In the genomic region with DNA sequence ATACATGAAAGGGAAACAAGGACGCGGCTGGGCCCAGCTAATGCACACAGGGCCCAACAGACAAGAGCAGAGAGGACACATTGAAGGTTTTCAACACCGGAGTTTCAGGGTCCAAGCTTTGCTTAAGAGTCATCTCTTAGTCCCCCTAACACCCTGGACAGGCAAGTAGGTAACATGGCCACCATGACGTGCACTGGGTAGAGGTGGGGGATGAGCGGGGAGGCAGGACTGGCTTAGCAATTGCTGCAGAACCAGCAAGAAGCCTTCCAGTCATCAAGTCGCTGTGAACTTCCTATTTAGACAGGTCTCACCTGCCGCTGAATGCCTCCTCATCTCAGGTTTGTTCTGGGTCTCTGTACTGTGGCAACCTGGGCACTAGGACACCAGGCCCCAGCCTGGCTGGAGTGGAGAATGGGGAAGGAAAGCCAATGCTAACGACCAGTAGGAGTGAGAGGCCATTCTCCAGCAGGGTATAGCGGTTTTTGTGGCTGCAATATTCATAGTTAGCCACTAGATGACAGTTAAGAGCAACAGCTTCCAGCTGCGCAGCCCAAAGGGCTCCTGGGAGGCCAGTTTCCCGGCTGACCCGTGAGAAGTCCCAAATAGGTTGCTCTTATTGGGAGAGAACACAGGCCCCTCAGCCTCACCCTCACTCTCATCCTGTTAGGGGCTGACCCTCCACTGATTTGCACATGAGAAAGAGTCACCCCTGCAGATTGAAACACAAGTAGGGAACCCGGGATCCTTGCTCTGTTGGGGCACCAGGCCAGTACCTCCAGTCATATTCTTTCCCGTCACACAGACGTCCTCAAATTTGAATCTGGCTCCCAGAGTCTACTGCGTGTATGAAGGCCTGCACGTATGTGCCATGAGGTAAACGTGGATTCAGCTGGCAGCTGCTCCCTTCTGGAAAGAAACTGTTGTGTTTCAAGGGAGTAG, we compare ENCODE assay signal across 1 cellular context.
TF ChIP-seq lines count a peak whose summit lies in the region.

No MANE protein-coding gene starts in this region.

TF ChIP-seq in HepG2, 621 proteins besides CTCF, POLR2A, EP300 and RAD21 (continued from another document and continues in another):
- TF ChIP-seq, protein P1, sequence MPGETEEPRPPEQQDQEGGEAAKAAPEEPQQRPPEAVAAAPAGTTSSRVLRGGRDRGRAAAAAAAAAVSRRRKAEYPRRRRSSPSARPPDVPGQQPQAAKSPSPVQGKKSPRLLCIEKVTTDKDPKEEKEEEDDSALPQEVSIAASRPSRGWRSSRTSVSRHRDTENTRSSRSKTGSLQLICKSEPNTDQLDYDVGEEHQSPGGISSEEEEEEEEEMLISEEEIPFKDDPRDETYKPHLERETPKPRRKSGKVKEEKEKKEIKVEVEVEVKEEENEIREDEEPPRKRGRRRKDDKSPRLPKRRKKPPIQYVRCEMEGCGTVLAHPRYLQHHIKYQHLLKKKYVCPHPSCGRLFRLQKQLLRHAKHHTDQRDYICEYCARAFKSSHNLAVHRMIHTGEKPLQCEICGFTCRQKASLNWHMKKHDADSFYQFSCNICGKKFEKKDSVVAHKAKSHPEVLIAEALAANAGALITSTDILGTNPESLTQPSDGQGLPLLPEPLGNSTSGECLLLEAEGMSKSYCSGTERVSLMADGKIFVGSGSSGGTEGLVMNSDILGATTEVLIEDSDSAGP (CRISPR knock-in tag; IDR thresholded peaks at IDR 0.05; ENCODE audit: borderline replicate concordance), result no peak; the same call in none of the 2 replicates
- no peak for TF ChIP-seq ZNF496 (CRISPR knock-in tag; IDR thresholded peaks at IDR 0.05; ENCODE audit: insufficient replicate concordance)
- no peak for TF ChIP-seq IKZF1 (IDR thresholded peaks at IDR 0.05)
- TF ChIP-seq ELF3 (CRISPR knock-in tag; IDR thresholded peaks at IDR 0.05), result no peak
- TF ChIP-seq, protein P2, sequence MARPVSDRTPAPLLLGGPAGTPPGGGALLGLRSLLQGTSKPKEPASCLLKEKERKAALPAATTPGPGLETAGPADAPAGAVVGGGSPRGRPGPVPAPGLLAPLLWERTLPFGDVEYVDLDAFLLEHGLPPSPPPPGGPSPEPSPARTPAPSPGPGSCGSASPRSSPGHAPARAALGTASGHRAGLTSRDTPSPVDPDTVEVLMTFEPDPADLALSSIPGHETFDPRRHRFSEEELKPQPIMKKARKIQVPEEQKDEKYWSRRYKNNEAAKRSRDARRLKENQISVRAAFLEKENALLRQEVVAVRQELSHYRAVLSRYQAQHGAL (CRISPR knock-in tag; IDR thresholded peaks at IDR 0.05; ENCODE audit: not compliant biosample characterization), result no peak
- TF ChIP-seq, protein P3, sequence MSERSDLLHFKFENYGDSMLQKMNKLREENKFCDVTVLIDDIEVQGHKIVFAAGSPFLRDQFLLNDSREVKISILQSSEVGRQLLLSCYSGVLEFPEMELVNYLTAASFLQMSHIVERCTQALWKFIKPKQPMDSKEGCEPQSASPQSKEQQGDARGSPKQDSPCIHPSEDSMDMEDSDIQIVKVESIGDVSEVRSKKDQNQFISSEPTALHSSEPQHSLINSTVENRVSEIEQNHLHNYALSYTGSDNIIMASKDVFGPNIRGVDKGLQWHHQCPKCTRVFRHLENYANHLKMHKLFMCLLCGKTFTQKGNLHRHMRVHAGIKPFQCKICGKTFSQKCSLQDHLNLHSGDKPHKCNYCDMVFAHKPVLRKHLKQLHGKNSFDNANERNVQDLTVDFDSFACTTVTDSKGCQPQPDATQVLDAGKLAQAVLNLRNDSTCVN (CRISPR knock-in tag; IDR thresholded peaks at IDR 0.05; ENCODE audit: borderline replicate concordance), result peak; percentile 18
- TF ChIP-seq ZNF17 (CRISPR knock-in tag; IDR thresholded peaks at IDR 0.05), result no peak
- peak; percentile 74 for TF ChIP-seq ZFY (CRISPR knock-in tag; IDR thresholded peaks at IDR 0.05)
- no peak for TF ChIP-seq REL (CRISPR knock-in tag; conservative IDR thresholded peaks at IDR 0.05)
- TF ChIP-seq ZNF546 (CRISPR knock-in tag; conservative IDR thresholded peaks at IDR 0.05), result no peak
- TF ChIP-seq ZFP90 (CRISPR knock-in tag; IDR thresholded peaks at IDR 0.05; ENCODE audit: borderline replicate concordance), result peak; percentile 73; the same call in 1 of the 2 replicates
- TF ChIP-seq SPEN (CRISPR knock-in tag; IDR thresholded peaks at IDR 0.05; ENCODE audit: low read depth), result peak; percentile 30; the same call in 1 of the 2 replicates
- TF ChIP-seq MIER2 (CRISPR knock-in tag; IDR thresholded peaks at IDR 0.05), result peak; percentile 55; the same call in 1 of the 2 replicates
- TF ChIP-seq ZNF556 (CRISPR knock-in tag; IDR thresholded peaks at IDR 0.05; ENCODE audit: borderline replicate concordance), result no peak; the same call in 1 of the 2 replicates
- no peak for TF ChIP-seq ZNF274 (CRISPR knock-in tag; IDR thresholded peaks at IDR 0.05)
- TF ChIP-seq TRIM24 (CRISPR knock-in tag; IDR thresholded peaks at IDR 0.05), result no peak
- TF ChIP-seq RFXAP (CRISPR knock-in tag; IDR thresholded peaks at IDR 0.05; ENCODE audit: borderline replicate concordance), result peak; percentile 36; the same call in 1 of the 2 replicates
- TF ChIP-seq, protein P4, sequence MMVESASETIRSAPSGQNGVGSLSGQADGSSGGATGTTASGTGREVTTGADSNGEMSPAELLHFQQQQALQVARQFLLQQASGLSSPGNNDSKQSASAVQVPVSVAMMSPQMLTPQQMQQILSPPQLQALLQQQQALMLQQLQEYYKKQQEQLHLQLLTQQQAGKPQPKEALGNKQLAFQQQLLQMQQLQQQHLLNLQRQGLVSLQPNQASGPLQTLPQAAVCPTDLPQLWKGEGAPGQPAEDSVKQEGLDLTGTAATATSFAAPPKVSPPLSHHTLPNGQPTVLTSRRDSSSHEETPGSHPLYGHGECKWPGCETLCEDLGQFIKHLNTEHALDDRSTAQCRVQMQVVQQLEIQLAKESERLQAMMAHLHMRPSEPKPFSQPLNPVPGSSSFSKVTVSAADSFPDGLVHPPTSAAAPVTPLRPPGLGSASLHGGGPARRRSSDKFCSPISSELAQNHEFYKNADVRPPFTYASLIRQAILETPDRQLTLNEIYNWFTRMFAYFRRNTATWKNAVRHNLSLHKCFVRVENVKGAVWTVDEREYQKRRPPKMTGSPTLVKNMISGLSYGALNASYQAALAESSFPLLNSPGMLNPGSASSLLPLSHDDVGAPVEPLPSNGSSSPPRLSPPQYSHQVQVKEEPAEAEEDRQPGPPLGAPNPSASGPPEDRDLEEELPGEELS (CRISPR knock-in tag; IDR thresholded peaks at IDR 0.05), result 0 out of 2 replicates have a peak, but pooled peaks have one; percentile 46
- TF ChIP-seq, protein P5, sequence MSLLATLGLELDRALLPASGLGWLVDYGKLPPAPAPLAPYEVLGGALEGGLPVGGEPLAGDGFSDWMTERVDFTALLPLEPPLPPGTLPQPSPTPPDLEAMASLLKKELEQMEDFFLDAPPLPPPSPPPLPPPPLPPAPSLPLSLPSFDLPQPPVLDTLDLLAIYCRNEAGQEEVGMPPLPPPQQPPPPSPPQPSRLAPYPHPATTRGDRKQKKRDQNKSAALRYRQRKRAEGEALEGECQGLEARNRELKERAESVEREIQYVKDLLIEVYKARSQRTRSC (CRISPR knock-in tag; IDR thresholded peaks at IDR 0.05; ENCODE audit: low read depth), result no peak
- TF ChIP-seq ZNF343 (CRISPR knock-in tag; IDR thresholded peaks at IDR 0.05), result no peak
- TF ChIP-seq ZNF761 (CRISPR knock-in tag; conservative IDR thresholded peaks at IDR 0.05), result peak; percentile 25; the same call in 1 of the 2 replicates
- TF ChIP-seq ZNF549 (CRISPR knock-in tag; IDR thresholded peaks at IDR 0.05), result no peak
- no peak for TF ChIP-seq HDAC6 (IDR thresholded peaks at IDR 0.05; ENCODE audit: low read depth, low read length)
- TF ChIP-seq, protein P6, sequence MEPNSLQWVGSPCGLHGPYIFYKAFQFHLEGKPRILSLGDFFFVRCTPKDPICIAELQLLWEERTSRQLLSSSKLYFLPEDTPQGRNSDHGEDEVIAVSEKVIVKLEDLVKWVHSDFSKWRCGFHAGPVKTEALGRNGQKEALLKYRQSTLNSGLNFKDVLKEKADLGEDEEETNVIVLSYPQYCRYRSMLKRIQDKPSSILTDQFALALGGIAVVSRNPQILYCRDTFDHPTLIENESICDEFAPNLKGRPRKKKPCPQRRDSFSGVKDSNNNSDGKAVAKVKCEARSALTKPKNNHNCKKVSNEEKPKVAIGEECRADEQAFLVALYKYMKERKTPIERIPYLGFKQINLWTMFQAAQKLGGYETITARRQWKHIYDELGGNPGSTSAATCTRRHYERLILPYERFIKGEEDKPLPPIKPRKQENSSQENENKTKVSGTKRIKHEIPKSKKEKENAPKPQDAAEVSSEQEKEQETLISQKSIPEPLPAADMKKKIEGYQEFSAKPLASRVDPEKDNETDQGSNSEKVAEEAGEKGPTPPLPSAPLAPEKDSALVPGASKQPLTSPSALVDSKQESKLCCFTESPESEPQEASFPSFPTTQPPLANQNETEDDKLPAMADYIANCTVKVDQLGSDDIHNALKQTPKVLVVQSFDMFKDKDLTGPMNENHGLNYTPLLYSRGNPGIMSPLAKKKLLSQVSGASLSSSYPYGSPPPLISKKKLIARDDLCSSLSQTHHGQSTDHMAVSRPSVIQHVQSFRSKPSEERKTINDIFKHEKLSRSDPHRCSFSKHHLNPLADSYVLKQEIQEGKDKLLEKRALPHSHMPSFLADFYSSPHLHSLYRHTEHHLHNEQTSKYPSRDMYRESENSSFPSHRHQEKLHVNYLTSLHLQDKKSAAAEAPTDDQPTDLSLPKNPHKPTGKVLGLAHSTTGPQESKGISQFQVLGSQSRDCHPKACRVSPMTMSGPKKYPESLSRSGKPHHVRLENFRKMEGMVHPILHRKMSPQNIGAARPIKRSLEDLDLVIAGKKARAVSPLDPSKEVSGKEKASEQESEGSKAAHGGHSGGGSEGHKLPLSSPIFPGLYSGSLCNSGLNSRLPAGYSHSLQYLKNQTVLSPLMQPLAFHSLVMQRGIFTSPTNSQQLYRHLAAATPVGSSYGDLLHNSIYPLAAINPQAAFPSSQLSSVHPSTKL (CRISPR knock-in tag; IDR thresholded peaks at IDR 0.05), result no peak
- peak; percentile 7; the same call in 1 of the 2 replicates for TF ChIP-seq IRF2 (CRISPR knock-in tag; IDR thresholded peaks at IDR 0.05)
- peak; percentile 58; the same call in 1 of the 2 replicates for TF ChIP-seq CCDC6 (CRISPR knock-in tag; IDR thresholded peaks at IDR 0.05)
- TF ChIP-seq ZKSCAN8 (CRISPR knock-in tag; IDR thresholded peaks at IDR 0.05; ENCODE audit: borderline replicate concordance), result no peak
- peak; percentile 79; the same call in 1 of the 2 replicates for TF ChIP-seq KAT7 (CRISPR knock-in tag; IDR thresholded peaks at IDR 0.05; ENCODE audit: borderline replicate concordance)
- no peak for TF ChIP-seq SATB2 (CRISPR knock-in tag; IDR thresholded peaks at IDR 0.05)
- TF ChIP-seq PAX8 (CRISPR knock-in tag; IDR thresholded peaks at IDR 0.05; ENCODE audit: borderline replicate concordance), result no peak
- no peak; the same call in 1 of the 2 replicates for TF ChIP-seq GATAD2A (CRISPR knock-in tag; IDR thresholded peaks at IDR 0.05)
- no peak for TF ChIP-seq NFIB (CRISPR knock-in tag; IDR thresholded peaks at IDR 0.05; ENCODE audit: borderline replicate concordance)
- TF ChIP-seq ZZZ3 (CRISPR knock-in tag; IDR thresholded peaks at IDR 0.05; ENCODE audit: borderline replicate concordance), result no peak; the same call in 1 of the 2 replicates
- TF ChIP-seq ZNF33B (CRISPR knock-in tag; IDR thresholded peaks at IDR 0.05), result no peak
- TF ChIP-seq, protein P7, sequence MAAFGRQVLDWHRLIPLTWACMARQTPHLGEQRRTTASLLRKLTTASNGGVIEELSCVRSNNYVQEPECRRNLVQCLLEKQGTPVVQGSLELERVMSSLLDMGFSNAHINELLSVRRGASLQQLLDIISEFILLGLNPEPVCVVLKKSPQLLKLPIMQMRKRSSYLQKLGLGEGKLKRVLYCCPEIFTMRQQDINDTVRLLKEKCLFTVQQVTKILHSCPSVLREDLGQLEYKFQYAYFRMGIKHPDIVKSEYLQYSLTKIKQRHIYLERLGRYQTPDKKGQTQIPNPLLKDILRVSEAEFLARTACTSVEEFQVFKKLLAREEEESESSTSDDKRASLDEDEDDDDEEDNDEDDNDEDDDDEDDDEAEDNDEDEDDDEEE (CRISPR knock-in tag; IDR thresholded peaks at IDR 0.05), result no peak
- TF ChIP-seq, protein P8, sequence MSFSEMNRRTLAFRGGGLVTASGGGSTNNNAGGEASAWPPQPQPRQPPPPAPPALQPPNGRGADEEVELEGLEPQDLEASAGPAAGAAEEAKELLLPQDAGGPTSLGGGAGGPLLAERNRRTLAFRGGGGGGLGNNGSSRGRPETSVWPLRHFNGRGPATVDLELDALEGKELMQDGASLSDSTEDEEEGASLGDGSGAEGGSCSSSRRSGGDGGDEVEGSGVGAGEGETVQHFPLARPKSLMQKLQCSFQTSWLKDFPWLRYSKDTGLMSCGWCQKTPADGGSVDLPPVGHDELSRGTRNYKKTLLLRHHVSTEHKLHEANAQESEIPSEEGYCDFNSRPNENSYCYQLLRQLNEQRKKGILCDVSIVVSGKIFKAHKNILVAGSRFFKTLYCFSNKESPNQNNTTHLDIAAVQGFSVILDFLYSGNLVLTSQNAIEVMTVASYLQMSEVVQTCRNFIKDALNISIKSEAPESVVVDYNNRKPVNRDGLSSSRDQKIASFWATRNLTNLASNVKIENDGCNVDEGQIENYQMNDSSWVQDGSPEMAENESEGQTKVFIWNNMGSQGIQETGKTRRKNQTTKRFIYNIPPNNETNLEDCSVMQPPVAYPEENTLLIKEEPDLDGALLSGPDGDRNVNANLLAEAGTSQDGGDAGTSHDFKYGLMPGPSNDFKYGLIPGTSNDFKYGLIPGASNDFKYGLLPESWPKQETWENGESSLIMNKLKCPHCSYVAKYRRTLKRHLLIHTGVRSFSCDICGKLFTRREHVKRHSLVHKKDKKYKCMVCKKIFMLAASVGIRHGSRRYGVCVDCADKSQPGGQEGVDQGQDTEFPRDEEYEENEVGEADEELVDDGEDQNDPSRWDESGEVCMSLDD (CRISPR knock-in tag; IDR thresholded peaks at IDR 0.05; ENCODE audit: borderline replicate concordance), result no peak
- TF ChIP-seq, protein P9, sequence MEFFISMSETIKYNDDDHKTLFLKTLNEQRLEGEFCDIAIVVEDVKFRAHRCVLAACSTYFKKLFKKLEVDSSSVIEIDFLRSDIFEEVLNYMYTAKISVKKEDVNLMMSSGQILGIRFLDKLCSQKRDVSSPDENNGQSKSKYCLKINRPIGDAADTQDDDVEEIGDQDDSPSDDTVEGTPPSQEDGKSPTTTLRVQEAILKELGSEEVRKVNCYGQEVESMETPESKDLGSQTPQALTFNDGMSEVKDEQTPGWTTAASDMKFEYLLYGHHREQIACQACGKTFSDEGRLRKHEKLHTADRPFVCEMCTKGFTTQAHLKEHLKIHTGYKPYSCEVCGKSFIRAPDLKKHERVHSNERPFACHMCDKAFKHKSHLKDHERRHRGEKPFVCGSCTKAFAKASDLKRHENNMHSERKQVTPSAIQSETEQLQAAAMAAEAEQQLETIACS (CRISPR knock-in tag; IDR thresholded peaks at IDR 0.05), result no peak
- no peak for TF ChIP-seq ZNF75D (CRISPR knock-in tag; IDR thresholded peaks at IDR 0.05; ENCODE audit: borderline replicate concordance)
- no peak for TF ChIP-seq MED8 (CRISPR knock-in tag; IDR thresholded peaks at IDR 0.05; ENCODE audit: insufficient replicate concordance)
- TF ChIP-seq CENPT (CRISPR knock-in tag; IDR thresholded peaks at IDR 0.05; ENCODE audit: low read depth), result 0 out of 2 replicates have a peak, but pooled peaks have one; percentile 16
- no peak for TF ChIP-seq SIN3B (IDR thresholded peaks at IDR 0.05; ENCODE audit: low read length)
- no peak for TF ChIP-seq NRL (CRISPR knock-in tag; IDR thresholded peaks at IDR 0.05; ENCODE audit: borderline replicate concordance)
- no peak for TF ChIP-seq TCF7L2 (IDR thresholded peaks at IDR 0.05; ENCODE audit: low read depth, low read length)
- TF ChIP-seq, protein P10, sequence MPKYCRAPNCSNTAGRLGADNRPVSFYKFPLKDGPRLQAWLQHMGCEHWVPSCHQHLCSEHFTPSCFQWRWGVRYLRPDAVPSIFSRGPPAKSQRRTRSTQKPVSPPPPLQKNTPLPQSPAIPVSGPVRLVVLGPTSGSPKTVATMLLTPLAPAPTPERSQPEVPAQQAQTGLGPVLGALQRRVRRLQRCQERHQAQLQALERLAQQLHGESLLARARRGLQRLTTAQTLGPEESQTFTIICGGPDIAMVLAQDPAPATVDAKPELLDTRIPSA (CRISPR knock-in tag; IDR thresholded peaks at IDR 0.05; ENCODE audit: borderline replicate concordance), result no peak
- no peak for TF ChIP-seq ZFP37 (CRISPR knock-in tag; IDR thresholded peaks at IDR 0.05; ENCODE audit: borderline replicate concordance)
